In genomic region chr2:200944467-200945394, GRCh38 we compare ENCODE assay signal across 1 cellular context.
TF ChIP-seq lines count a peak whose summit lies in the region.

No MANE protein-coding gene starts in this region.

TF ChIP-seq in HepG2, 621 proteins besides CTCF, POLR2A, EP300 and RAD21 (continued from another document and continues in another):
- 0 out of 2 replicates have a peak, but pooled peaks have one; percentile 27 for TF ChIP-seq MEF2D (CRISPR knock-in tag; IDR thresholded peaks at IDR 0.05)
- peak; percentile 40; the same call in 1 of the 2 replicates for TF ChIP-seq FOSL1 (CRISPR knock-in tag; IDR thresholded peaks at IDR 0.05; ENCODE audit: borderline replicate concordance)
- no peak for TF ChIP-seq TAF15 (IDR thresholded peaks at IDR 0.05; ENCODE audit: low read depth, low read length, poor library complexity, severe bottlenecking)
- TF ChIP-seq GPN1 (CRISPR knock-in tag; IDR thresholded peaks at IDR 0.05; ENCODE audit: borderline replicate concordance) = no peak
- TF ChIP-seq RXRB (CRISPR knock-in tag; IDR thresholded peaks at IDR 0.05; ENCODE audit: borderline replicate concordance) = peak; percentile 95
- no peak for TF ChIP-seq GRHL1 (CRISPR knock-in tag; conservative IDR thresholded peaks at IDR 0.05)
- TF ChIP-seq, protein P1, sequence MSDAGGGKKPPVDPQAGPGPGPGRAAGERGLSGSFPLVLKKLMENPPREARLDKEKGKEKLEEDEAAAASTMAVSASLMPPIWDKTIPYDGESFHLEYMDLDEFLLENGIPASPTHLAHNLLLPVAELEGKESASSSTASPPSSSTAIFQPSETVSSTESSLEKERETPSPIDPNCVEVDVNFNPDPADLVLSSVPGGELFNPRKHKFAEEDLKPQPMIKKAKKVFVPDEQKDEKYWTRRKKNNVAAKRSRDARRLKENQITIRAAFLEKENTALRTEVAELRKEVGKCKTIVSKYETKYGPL (CRISPR knock-in tag; IDR thresholded peaks at IDR 0.05) = no peak
- TF ChIP-seq ZSCAN31 (CRISPR knock-in tag; IDR thresholded peaks at IDR 0.05; ENCODE audit: low read depth) = no peak
- TF ChIP-seq GABPB1 (CRISPR knock-in tag; IDR thresholded peaks at IDR 0.05) = no peak
- 0 out of 2 replicates have a peak, but pooled peaks have one; percentile 12 for TF ChIP-seq MAFF (IDR thresholded peaks at IDR 0.05; ENCODE audit: low read depth, low read length)
- 0 out of 2 replicates have a peak, but pooled peaks have one; percentile 39 for TF ChIP-seq ZNF44 (CRISPR knock-in tag; IDR thresholded peaks at IDR 0.05)
- TF ChIP-seq ZNF879 (CRISPR knock-in tag; IDR thresholded peaks at IDR 0.05) = no peak
- no peak for TF ChIP-seq MTA3 (CRISPR knock-in tag; IDR thresholded peaks at IDR 0.05)
- TF ChIP-seq SALL1 (CRISPR knock-in tag; IDR thresholded peaks at IDR 0.05) = peak; percentile 18; the same call in 1 of the 2 replicates
- peak; percentile 31; the same call in 1 of the 2 replicates for TF ChIP-seq ELF3 (CRISPR knock-in tag; IDR thresholded peaks at IDR 0.05)
- no peak for TF ChIP-seq IKZF4 (CRISPR knock-in tag; IDR thresholded peaks at IDR 0.05; ENCODE audit: borderline replicate concordance, low read depth, not compliant biosample characterization)
- TF ChIP-seq NFIB (CRISPR knock-in tag; IDR thresholded peaks at IDR 0.05; ENCODE audit: borderline replicate concordance) = no peak
- peak; percentile 100 for TF ChIP-seq SKI (IDR thresholded peaks at IDR 0.05; ENCODE audit: partially characterized antibody)
- no peak for TF ChIP-seq ZBTB14 (CRISPR knock-in tag; IDR thresholded peaks at IDR 0.05)
- TF ChIP-seq NFRKB (IDR thresholded peaks at IDR 0.05) = no peak
- no peak for TF ChIP-seq SMAD9 (CRISPR knock-in tag; IDR thresholded peaks at IDR 0.05)
- TF ChIP-seq, protein P2, sequence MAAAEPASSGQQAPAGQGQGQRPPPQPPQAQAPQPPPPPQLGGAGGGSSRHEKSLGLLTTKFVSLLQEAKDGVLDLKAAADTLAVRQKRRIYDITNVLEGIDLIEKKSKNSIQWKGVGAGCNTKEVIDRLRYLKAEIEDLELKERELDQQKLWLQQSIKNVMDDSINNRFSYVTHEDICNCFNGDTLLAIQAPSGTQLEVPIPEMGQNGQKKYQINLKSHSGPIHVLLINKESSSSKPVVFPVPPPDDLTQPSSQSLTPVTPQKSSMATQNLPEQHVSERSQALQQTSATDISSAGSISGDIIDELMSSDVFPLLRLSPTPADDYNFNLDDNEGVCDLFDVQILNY (CRISPR knock-in tag; conservative IDR thresholded peaks at IDR 0.05) = no peak
- TF ChIP-seq JUN (CRISPR knock-in tag; IDR thresholded peaks at IDR 0.05) = peak; percentile 54; the same call in 1 of the 2 replicates
- 0 out of 2 replicates have a peak, but pooled peaks have one; percentile 6 for TF ChIP-seq ARID4A (CRISPR knock-in tag; IDR thresholded peaks at IDR 0.05; ENCODE audit: borderline replicate concordance)
- TF ChIP-seq JUND (CRISPR knock-in tag; IDR thresholded peaks at IDR 0.05) = peak; percentile 71; the same call in 1 of the 2 replicates
- TF ChIP-seq, protein P3, sequence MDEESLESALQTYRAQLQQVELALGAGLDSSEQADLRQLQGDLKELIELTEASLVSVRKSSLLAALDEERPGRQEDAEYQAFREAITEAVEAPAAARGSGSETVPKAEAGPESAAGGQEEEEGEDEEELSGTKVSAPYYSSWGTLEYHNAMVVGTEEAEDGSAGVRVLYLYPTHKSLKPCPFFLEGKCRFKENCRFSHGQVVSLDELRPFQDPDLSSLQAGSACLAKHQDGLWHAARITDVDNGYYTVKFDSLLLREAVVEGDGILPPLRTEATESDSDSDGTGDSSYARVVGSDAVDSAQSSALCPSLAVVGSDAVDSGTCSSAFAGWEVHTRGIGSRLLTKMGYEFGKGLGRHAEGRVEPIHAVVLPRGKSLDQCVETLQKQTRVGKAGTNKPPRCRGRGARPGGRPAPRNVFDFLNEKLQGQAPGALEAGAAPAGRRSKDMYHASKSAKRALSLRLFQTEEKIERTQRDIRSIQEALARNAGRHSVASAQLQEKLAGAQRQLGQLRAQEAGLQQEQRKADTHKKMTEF (CRISPR knock-in tag; IDR thresholded peaks at IDR 0.05) = peak; percentile 60; the same call in 1 of the 2 replicates
- TF ChIP-seq KLF16 (CRISPR knock-in tag; IDR thresholded peaks at IDR 0.05) = 0 out of 4 replicates have a peak, but pooled peaks of 1 of the 2 experiments have one; percentile 31
- TF ChIP-seq KAT8 (CRISPR knock-in tag; IDR thresholded peaks at IDR 0.05) = peak; percentile 58; the same call in 1 of the 2 replicates
- TF ChIP-seq PAXIP1 (CRISPR knock-in tag; conservative IDR thresholded peaks at IDR 0.05) = peak; percentile 23; the same call in 1 of the 2 replicates
- peak; percentile 45 for TF ChIP-seq GATAD2A (CRISPR knock-in tag; IDR thresholded peaks at IDR 0.05)
- no peak for TF ChIP-seq FUBP1 (CRISPR knock-in tag; IDR thresholded peaks at IDR 0.05; ENCODE audit: borderline replicate concordance)
- TF ChIP-seq TBX2 (CRISPR knock-in tag; IDR thresholded peaks at IDR 0.05; ENCODE audit: borderline replicate concordance) = peak; percentile 65
- TF ChIP-seq ARNT (IDR thresholded peaks at IDR 0.05) = no peak
- 0 out of 2 replicates have a peak, but pooled peaks have one; percentile 37 for TF ChIP-seq DNMT3B (CRISPR knock-in tag; conservative IDR thresholded peaks at IDR 0.05)
- TF ChIP-seq, protein P4, sequence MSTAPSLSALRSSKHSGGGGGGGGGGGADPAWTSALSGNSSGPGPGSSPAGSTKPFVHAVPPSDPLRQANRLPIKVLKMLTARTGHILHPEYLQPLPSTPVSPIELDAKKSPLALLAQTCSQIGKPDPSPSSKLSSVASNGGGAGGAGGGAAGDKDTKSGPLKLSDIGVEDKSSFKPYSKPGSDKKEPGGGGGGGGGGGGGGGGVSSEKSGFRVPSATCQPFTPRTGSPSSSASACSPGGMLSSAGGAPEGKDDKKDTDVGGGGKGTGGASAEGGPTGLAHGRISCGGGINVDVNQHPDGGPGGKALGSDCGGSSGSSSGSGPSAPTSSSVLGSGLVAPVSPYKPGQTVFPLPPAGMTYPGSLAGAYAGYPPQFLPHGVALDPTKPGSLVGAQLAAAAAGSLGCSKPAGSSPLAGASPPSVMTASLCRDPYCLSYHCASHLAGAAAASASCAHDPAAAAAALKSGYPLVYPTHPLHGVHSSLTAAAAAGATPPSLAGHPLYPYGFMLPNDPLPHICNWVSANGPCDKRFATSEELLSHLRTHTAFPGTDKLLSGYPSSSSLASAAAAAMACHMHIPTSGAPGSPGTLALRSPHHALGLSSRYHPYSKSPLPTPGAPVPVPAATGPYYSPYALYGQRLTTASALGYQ (CRISPR knock-in tag; IDR thresholded peaks at IDR 0.05) = 0 out of 2 replicates have a peak, but pooled peaks have one; percentile 36
- no peak for TF ChIP-seq GATA4 (IDR thresholded peaks at IDR 0.05; ENCODE audit: borderline replicate concordance, low read depth)
- no peak for TF ChIP-seq CHCHD3 (CRISPR knock-in tag; IDR thresholded peaks at IDR 0.05)
- peak; percentile 96 for TF ChIP-seq PPARG (CRISPR knock-in tag; conservative IDR thresholded peaks at IDR 0.05)
- TF ChIP-seq MLX (CRISPR knock-in tag; IDR thresholded peaks at IDR 0.05) = peak; percentile 65; the same call in 1 of the 2 replicates
- TF ChIP-seq PHF5A (CRISPR knock-in tag; IDR thresholded peaks at IDR 0.05; ENCODE audit: low read depth, unreplicated experiment) = peak; percentile 39
- 0 out of 2 replicates have a peak, but pooled peaks have one; percentile 53 for TF ChIP-seq ZNF547 (CRISPR knock-in tag; IDR thresholded peaks at IDR 0.05)
- TF ChIP-seq ZSCAN9 (CRISPR knock-in tag; IDR thresholded peaks at IDR 0.05; ENCODE audit: borderline replicate concordance) = 0 out of 2 replicates have a peak, but pooled peaks have one; percentile 50
- no peak for TF ChIP-seq TP53 (CRISPR knock-in tag; conservative IDR thresholded peaks at IDR 0.05)
